ENCODE assay signal across 13 cellular contexts in the genomic region with DNA sequence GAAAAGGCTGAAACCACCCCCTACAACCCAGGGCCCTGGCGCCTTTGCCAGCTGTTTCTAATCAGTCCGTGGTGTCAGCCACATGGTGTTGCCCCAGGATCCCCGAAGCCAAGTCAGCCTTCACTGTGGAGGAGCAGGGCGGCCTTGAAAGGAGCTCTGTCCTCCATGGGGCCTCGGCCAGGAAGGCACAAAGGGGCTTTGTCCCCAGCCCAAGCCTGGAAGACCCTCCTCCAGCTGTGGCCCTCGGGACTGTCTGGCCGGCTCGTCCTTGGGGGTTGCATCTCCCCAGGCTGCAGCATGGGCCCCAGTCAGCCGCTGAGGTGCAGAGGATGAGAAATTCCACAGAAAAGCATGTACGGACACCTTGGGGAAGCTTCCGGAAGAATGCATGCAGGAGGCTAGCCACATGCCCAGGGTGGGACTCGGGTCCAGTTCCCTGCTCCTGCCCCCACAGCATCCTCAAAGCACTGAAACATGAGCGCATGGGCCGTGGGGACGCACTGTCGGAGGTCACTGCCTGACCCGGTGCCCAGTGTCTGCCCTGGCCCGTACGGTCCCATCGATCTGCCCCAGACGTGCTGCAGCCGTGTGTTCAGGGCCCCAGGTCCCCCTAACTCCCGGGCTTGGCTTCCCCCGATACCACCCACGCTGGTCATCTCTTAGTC. TPM values are rescaled to one million over a fixed set of nuclear protein-coding genes. Genes with fewer than 3 reads are reported as not detected.
DNase-seq lines count a peak whose midpoint lies in the region; ATAC-seq and TF ChIP-seq lines count a peak whose summit lies in the region.
"Had no signal": no experiment of that assay in that cellular context is flagged by ENCODE, and none has a peak within 500 bp of the region (broad histone marks: within the 10 kb centered on the region; RNA-seq: fewer than 3 reads in every experiment).

No MANE protein-coding gene starts in this region.

- DNase-seq in BE2C: peak; percentile 21
- DNase-seq in RPMI7951 (ENCODE audit: low read depth): peak; percentile 90
- peak; percentile 68 for DNase-seq in fibroblast of mammary gland (ENCODE audit: low read depth)
- no peak for DNase-seq in trophoblast cell
- no peak for DNase-seq in kidney glomerular epithelial cell (lab: John Stamatoyannopoulos, UW)
- DNase-seq: activated T-cell treated with anti-CD3 and anti-CD28 coated beads, Interleukin-2, amount 50 U/mL, for 72 hours; colonic mucosa; NCI-H187; stimulated activated CD8-positive, alpha-beta memory T cell treated with anti-CD3 and anti-CD28 coated beads, Interleukin-4, amount 100 ng/mL, for 48 hours had no signal

- H4K91ac ChIP-seq in trophoblast cell (ENCODE audit: low read depth, low read length): peak overlapping the region; percentile 44

- H3K79me2 ChIP-seq in trophoblast cell (ENCODE audit: control insufficient read depth, insufficient read depth, low read length, poor library complexity): no peaks in the 10 kb centered on the region

- WGBS in trophoblast cell (ENCODE audit: extremely low coverage, insufficient coverage, insufficient read length): no CpG with 5 or more reads among the region's 25 CpGs

- H3K36me3 ChIP-seq in BE2C (no peaks in the 10 kb centered on the region), trophoblast cell (ENCODE audit: control insufficient read depth in 1 of 2, insufficient read depth in 2 of 2, low read length in 2 of 2) (no peaks in the 10 kb centered on the region)
- H3K36me3 ChIP-seq: colonic mucosa had no signal

- no peak overlapping the region for H3K14ac ChIP-seq in trophoblast cell (ENCODE audit: low read length)

- no peaks in the 10 kb centered on the region for H3K4me1 ChIP-seq in BE2C
- H3K4me1 ChIP-seq in trophoblast cell (ENCODE audit: control insufficient read depth in 1 of 2, insufficient read depth in 2 of 2, low read length in 2 of 2): peaks cover 28 to 31% of the 10 kb centered on the region in 2 experiments
- H3K4me1 ChIP-seq: colonic mucosa had no signal

- no peak overlapping the region for H2BK5ac ChIP-seq in trophoblast cell (ENCODE audit: low read depth, low read length, poor library complexity)

- no peak overlapping the region for H3K4ac ChIP-seq in trophoblast cell (ENCODE audit: low read depth, low read length)

- ATAC-seq in GM19035 (IDR thresholded peaks at IDR 0.05; ENCODE audit: unreplicated experiment) (no peak), HG02852 (IDR thresholded peaks at IDR 0.05; ENCODE audit: unreplicated experiment) (no peak), GM21381 (IDR thresholded peaks at IDR 0.05; ENCODE audit: unreplicated experiment) (no peak)
- ATAC-seq: activated T-cell treated with anti-CD3 and anti-CD28 coated beads, Interleukin-2, amount 50 U/mL, for 72 hours had no signal

- H4K12ac ChIP-seq in trophoblast cell (ENCODE audit: low read depth, low read length): no peak overlapping the region

- TF ChIP-seq CTCF in BE2C (IDR thresholded peaks at IDR 0.05; ENCODE audit: low read depth, low read length) (no peak), fibroblast of mammary gland (conservative IDR thresholded peaks at IDR 0.05; ENCODE audit: control insufficient read depth, insufficient read depth, low read depth, low read length) (no peak)

- no peak overlapping the region for H4K8ac ChIP-seq in trophoblast cell (ENCODE audit: low read depth, low read length)

- no peak overlapping the region for H3K4me3 ChIP-seq in BE2C (ENCODE audit: low read depth, low read length)
- H3K4me3 ChIP-seq in fibroblast of mammary gland (ENCODE audit: control insufficient read depth, low read depth, low read length): no peak overlapping the region
- no peak overlapping the region for H3K4me3 ChIP-seq in trophoblast cell (ENCODE audit: low read depth, low read length)
- H3K4me3 ChIP-seq: colonic mucosa had no signal

- H2BK120ac ChIP-seq in trophoblast cell (ENCODE audit: insufficient read depth, low read length, poor library complexity): no peak overlapping the region

- H3K27me3 ChIP-seq in BE2C: no peaks in the 10 kb centered on the region
- H3K27me3 ChIP-seq in trophoblast cell (ENCODE audit: insufficient read depth, low read length): no peaks in the 10 kb centered on the region
- H3K27me3 ChIP-seq: colonic mucosa had no signal

- no peak overlapping the region for H3K23ac ChIP-seq in trophoblast cell (ENCODE audit: low read length)

- H3K4me2 ChIP-seq in trophoblast cell (ENCODE audit: low read length): no peak overlapping the region

- H3K27ac ChIP-seq in trophoblast cell (ENCODE audit: low read depth, low read length): no peak overlapping the region
- H3K27ac ChIP-seq: colonic mucosa, VCaP had no signal

- peaks cover 26% of the 10 kb centered on the region for H3K79me1 ChIP-seq in trophoblast cell (ENCODE audit: low read length)

- no peaks in the 10 kb centered on the region for H3K9me3 ChIP-seq in BE2C
- H3K9me3 ChIP-seq in trophoblast cell (ENCODE audit: insufficient read depth, low read depth, low read length): no peaks in the 10 kb centered on the region
- H3K9me3 ChIP-seq: colonic mucosa had no signal

- no peak overlapping the region for H3K18ac ChIP-seq in trophoblast cell (ENCODE audit: low read length)

- H3K9ac ChIP-seq in trophoblast cell (ENCODE audit: low read length): no peak overlapping the region

- H2AFZ ChIP-seq in trophoblast cell (ENCODE audit: insufficient read depth, low read length, poor library complexity): no peak overlapping the region

- peak overlapping the region; percentile 26 for H2AK5ac ChIP-seq in trophoblast cell (ENCODE audit: low read length)

- peak overlapping the region; percentile 26 for H2BK12ac ChIP-seq in trophoblast cell (ENCODE audit: low read length)

RNA-seq across cellular contexts. Expression of a gene that starts 38.6 kb away (rescaled TPM):
- 83.0 TPM for polyA plus RNA-seq in BE2C (2012; ENCODE audit: insufficient read depth, insufficient read length, low read depth)
- total RNA-seq in RPMI7951 (2014; rRNA removed; shearing (Covaris generic)): 24.6 and 30.3 TPM in 2 replicates
- polyA plus RNA-seq in trophoblast cell (2013): 33.1 and 33.8 TPM in 2 replicates

Comparison
In these comparisons a context has a peak if more than half of its experiments do, and no peak if none do; other contexts are left out.
1. DNase-seq: peak in BE2C (single experiment), RPMI7951 (single experiment) and fibroblast of mammary gland (single experiment); none in trophoblast cell (0 of 2) and kidney glomerular epithelial cell (single experiment).